In the genomic region with DNA sequence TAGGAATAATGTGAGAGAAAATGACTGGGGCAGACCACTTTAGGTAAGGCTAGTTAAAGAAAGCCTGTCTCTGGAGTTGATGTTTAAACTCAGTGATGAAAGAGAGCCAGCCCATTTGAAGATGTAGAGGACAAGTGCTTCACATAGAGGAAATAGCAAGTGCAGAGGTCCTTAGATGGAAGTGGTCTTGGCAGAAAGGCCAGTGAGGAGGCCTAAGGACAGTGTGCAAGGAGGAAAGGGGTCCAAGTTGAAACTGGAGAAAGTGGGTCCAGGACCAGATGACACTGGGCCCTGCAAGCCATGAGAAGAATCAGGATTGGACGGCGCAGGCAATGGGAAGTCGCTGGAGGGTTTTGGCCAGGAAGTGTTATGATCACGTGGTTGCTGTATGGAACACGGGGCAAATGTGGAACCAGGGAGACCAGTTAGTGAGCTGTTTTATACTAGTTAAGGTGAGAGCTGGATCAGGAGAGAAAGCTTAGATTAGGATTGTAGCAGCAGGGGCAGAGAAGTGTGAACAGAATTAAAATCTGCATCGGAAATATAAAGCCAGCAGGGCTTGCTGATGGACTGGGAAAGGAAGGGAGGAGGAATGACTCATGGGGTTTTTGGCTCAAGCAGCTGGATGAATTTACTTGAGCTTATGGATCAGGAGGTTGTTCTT, we compare ENCODE assay signal across 8 cellular contexts. TPM values are rescaled to one million over a fixed set of nuclear protein-coding genes. Genes with fewer than 3 reads are reported as not detected.
DNase-seq lines count a peak whose midpoint lies in the region; ATAC-seq, FAIRE-seq and TF ChIP-seq lines count a peak whose summit lies in the region.

No MANE protein-coding gene starts in this region.

- no peaks in the 10 kb centered on the region for H4K20me1 ChIP-seq in keratinocyte (ENCODE audit: control insufficient read depth, extremely low read depth, insufficient read depth, low read length)

- H2AFZ ChIP-seq in keratinocyte (ENCODE audit: control insufficient read depth, low read length), result peak overlapping the region; percentile 93

- H3K4me3 ChIP-seq in keratinocyte (ENCODE audit: control insufficient read depth in 2 of 3, extremely low read depth in 1 of 3, insufficient read depth in 2 of 3, low read depth in 1 of 3, low read length in 3 of 3) (peak overlapping the region; percentile 24 to 84 (median 66)), thymus (ENCODE audit: low read length) (no peak overlapping the region)

- H3K27me3 ChIP-seq in keratinocyte (ENCODE audit: control insufficient read depth, extremely low read depth, insufficient read depth, low read length), result no peaks in the 10 kb centered on the region
- no peaks in the 10 kb centered on the region for H3K27me3 ChIP-seq in thymus (ENCODE audit: control insufficient read depth, insufficient read depth)

- H3K9ac ChIP-seq in keratinocyte (ENCODE audit: control insufficient read depth, extremely low read depth, insufficient read depth, low read length), result peak overlapping the region; percentile 74

- FAIRE-seq in keratinocyte (lab: Jason Lieb, UNC), result peak; percentile 75

- H3K4me1 ChIP-seq in keratinocyte (ENCODE audit: control insufficient read depth, extremely low read depth, insufficient read depth, low read length), result peaks cover 15% of the 10 kb centered on the region
- no peaks in the 10 kb centered on the region for H3K4me1 ChIP-seq in thymus (ENCODE audit: control insufficient read depth, insufficient read depth, low read length)

- TF ChIP-seq CTCF in keratinocyte (optimal IDR thresholded peaks at IDR 0.05 in 1 of 3, IDR thresholded peaks at IDR 0.05 in 1 of 3, conservative IDR thresholded peaks at IDR 0.05 in 1 of 3; ENCODE audit: extremely low read depth in 1 of 3, insufficient read depth in 2 of 3, low read length in 3 of 3), result no peak

- H3K4me2 ChIP-seq in keratinocyte (ENCODE audit: control insufficient read depth, extremely low read depth, insufficient read depth, low read depth, low read length), result peak overlapping the region; percentile 95

- 26% methylated on average over 6 of the region's 6 CpGs for WGBS in thymus

- H3K9me3 ChIP-seq in keratinocyte (ENCODE audit: control insufficient read depth, low read depth, low read length) (no peaks in the 10 kb centered on the region), thymus (ENCODE audit: control insufficient read depth) (no peaks in the 10 kb centered on the region)

- dilution Hi-C loops in keratinocyte (cut with MboI; ENCODE audit: extremely low pct_ligation_motif_present, low sequenced_read_pairs), result no loop called here

- peaks cover 42% of the 10 kb centered on the region for H3K79me2 ChIP-seq in keratinocyte (ENCODE audit: control insufficient read depth, insufficient read depth, low read length)

- H3K36me3 ChIP-seq in keratinocyte (ENCODE audit: control insufficient read depth in 2 of 2, extremely low read depth in 1 of 2, insufficient read depth in 2 of 2, low read length in 2 of 2) (peaks cover 4 to 6% of the 10 kb centered on the region in 2 experiments), thymus (ENCODE audit: control insufficient read depth, insufficient read depth) (peaks cover 5% of the 10 kb centered on the region)

- H3K9me1 ChIP-seq in keratinocyte (ENCODE audit: control insufficient read depth, extremely low read depth, insufficient read depth, low read length), result no peaks in the 10 kb centered on the region

- H3K27ac ChIP-seq in keratinocyte (ENCODE audit: control insufficient read depth, insufficient read depth, low read length) (peak overlapping the region; percentile 85), thymus (ENCODE audit: low read depth) (peak overlapping the region; percentile 37)

- ATAC-seq in HG03571 (IDR thresholded peaks at IDR 0.05; ENCODE audit: unreplicated experiment), result no peak
- ATAC-seq in HG03045 (IDR thresholded peaks at IDR 0.05; ENCODE audit: unreplicated experiment), result no peak

- DNase-seq in GF-D8 (lab: John Stamatoyannopoulos, UW) (peak; percentile 35), LHCN-M2 (ENCODE audit: low read depth) (peak; percentile 60), astrocyte of the hippocampus (ENCODE audit: low read depth, low spot score) (peak; percentile 78), keratinocyte (ENCODE audit: low read depth, low spot score) (no peak)
- DNase-seq in stimulated activated CD4-positive, alpha-beta T cell treated with anti-CD3 and anti-CD28 coated beads, Interleukin-2, amount 100 ng/mL, for 48 hours, result no peak

RNA-seq across cellular contexts. Expression of a gene that starts 48.0 kb away (rescaled TPM):
- not detected in 2 replicates for total RNA-seq in LHCN-M2 (2014; rRNA removed)
- polyA plus RNA-seq in LHCN-M2 (2012), result 0.55 TPM
- polyA plus RNA-seq in keratinocyte (not detected in 3 replicates), thymus (not detected)
- polyA plus RNA-seq in keratinocyte (2011; ENCODE audit: low read depth), result not detected
- not detected in 2 replicates for polyA plus RNA-seq in keratinocyte (2011; cell fraction: cytosol; rRNA removed)
- polyA plus RNA-seq in keratinocyte (2011; cell fraction: nucleus; rRNA removed), result not detected in 2 replicates
- not detected in 2 replicates for polyA plus RNA-seq in keratinocyte (2012; ENCODE audit: low replicate concordance)
- polyA minus RNA-seq in keratinocyte, result not detected in 3 replicates
- polyA minus RNA-seq in keratinocyte (2011; cell fraction: cytosol; rRNA and poly(A)+ RNA removed), result not detected
- not detected in 2 replicates for polyA minus RNA-seq in keratinocyte (2011; cell fraction: nucleus; rRNA and poly(A)+ RNA removed)

Comparison
In these comparisons a context has a peak if more than half of its experiments do, and no peak if none do; other contexts are left out.
1. DNase-seq: peak in GF-D8 (single experiment), LHCN-M2 (single experiment) and astrocyte of the hippocampus (single experiment); none in keratinocyte (single experiment) and stimulated activated CD4-positive, alpha-beta T cell treated with anti-CD3 and anti-CD28 coated beads, Interleukin-2, amount 100 ng/mL, for 48 hours (0 of 2).